ENCODE assay signal across 14 cellular contexts in genomic region chr22:45959719-45960476, GRCh38. TPM values are rescaled to one million over a fixed set of nuclear protein-coding genes. Genes with fewer than 3 reads are reported as not detected.
DNase-seq lines count a peak whose midpoint lies in the region; ATAC-seq and TF ChIP-seq lines count a peak whose summit lies in the region.
"Had no signal": no experiment of that assay in that cellular context is flagged by ENCODE, and none has a peak within 500 bp of the region (broad histone marks: within the 10 kb centered on the region; RNA-seq: fewer than 3 reads in every experiment).

No MANE protein-coding gene starts in this region.

- H3K4me3 Mint-ChIP-seq in mesothelial cell of epicardium (no peak overlapping the region), type B pancreatic cell (no peak overlapping the region), endodermal cell (no peak overlapping the region)
- H3K4me3 Mint-ChIP-seq: B cell; CD4-positive, alpha-beta T cell had no signal

- H3K27me3 Mint-ChIP-seq in mesothelial cell of epicardium (ENCODE audit: low read depth) (peaks cover 2% of the 10 kb centered on the region), type B pancreatic cell (no peaks in the 10 kb centered on the region), endodermal cell (ENCODE audit: insufficient read depth) (peaks cover 2% of the 10 kb centered on the region)

- H3K36me3 Mint-ChIP-seq in mesothelial cell of epicardium (no peaks in the 10 kb centered on the region), type B pancreatic cell (no peaks in the 10 kb centered on the region), endodermal cell (ENCODE audit: low read depth) (no peaks in the 10 kb centered on the region)

- TF ChIP-seq CTCF in Panc1 (IDR thresholded peaks at IDR 0.05) = no peak
- TF ChIP-seq CTCF in mesothelial cell of epicardium (IDR thresholded peaks at IDR 0.05; ENCODE audit: unreplicated experiment) = no peak
- no peak for TF ChIP-seq CTCF in type B pancreatic cell (conservative IDR thresholded peaks at IDR 0.05)
- TF ChIP-seq CTCF in endodermal cell (conservative IDR thresholded peaks at IDR 0.05) = no peak
- TF ChIP-seq CTCF in right atrium auricular region (IDR thresholded peaks at IDR 0.05) = no peak

- H3K4me1 ChIP-seq in Panc1 (ENCODE audit: control insufficient read depth, insufficient read depth, low read length) (peaks cover 79% of the 10 kb centered on the region), endodermal cell (ENCODE audit: control insufficient read depth, insufficient read depth, low read length) (no peaks in the 10 kb centered on the region), right atrium auricular region (no peaks in the 10 kb centered on the region)

- peak overlapping the region; percentile 59 for H3K27ac Mint-ChIP-seq in mesothelial cell of epicardium
- peak overlapping the region; percentile 51 for H3K27ac Mint-ChIP-seq in type B pancreatic cell
- H3K27ac Mint-ChIP-seq in endodermal cell = no peak overlapping the region
- H3K27ac Mint-ChIP-seq: B cell; CD4-positive, alpha-beta T cell had no signal

- H3K27me3 ChIP-seq in H7 (ENCODE audit: control insufficient read depth, insufficient read depth, low read length) = no peaks in the 10 kb centered on the region
- no peaks in the 10 kb centered on the region for H3K27me3 ChIP-seq in Panc1 (ENCODE audit: control insufficient read depth, insufficient read depth, low read length)
- no peaks in the 10 kb centered on the region for H3K27me3 ChIP-seq in endodermal cell (ENCODE audit: control insufficient read depth, insufficient read depth, low read length, poor library complexity, severe bottlenecking)
- no peaks in the 10 kb centered on the region for H3K27me3 ChIP-seq in right atrium auricular region

- 91 to 92% methylated on average over 9 to 18 of the region's 18 CpGs for WGBS in endodermal cell (ENCODE audit: insufficient coverage in 1 of 2, insufficient read length in 1 of 2), 2 experiments

- H3K27ac ChIP-seq in Panc1 (ENCODE audit: low read length) (peak overlapping the region; percentile 52), endodermal cell (ENCODE audit: low read depth, low read length) (no peak overlapping the region), right atrium auricular region (no peak overlapping the region)
- H3K27ac ChIP-seq: GM23248 had no signal

- DNase-seq in H7 = peak; percentile 68
- DNase-seq in Panc1 (ENCODE audit: low read depth, low spot score) = no peak
- no peak for DNase-seq in mesothelial cell of epicardium (ENCODE audit: low spot score in 2 of 2, unreplicated experiment in 2 of 2)
- DNase-seq in type B pancreatic cell (ENCODE audit: extremely low spot score, unreplicated experiment) = no peak
- no peak for DNase-seq in endodermal cell
- no peak for DNase-seq in effector CD8-positive, alpha-beta T cell (lab: John Stamatoyannopoulos, UW)
- no peak for DNase-seq in right atrium auricular region (ENCODE audit: low spot score)
- DNase-seq: C1 segment of cervical spinal cord; CD4-positive, alpha-beta T cell; DMS153; DMS79 treated with DMSO at 0.1 percent for 48 hours; GM23248 had no signal

- H3K36me3 ChIP-seq in H7 (replicated peaks; ENCODE audit: control insufficient read depth, insufficient read depth, low read length) (no peaks in the 10 kb centered on the region), Panc1 (ENCODE audit: control insufficient read depth, insufficient read depth, low read length) (no peaks in the 10 kb centered on the region), endodermal cell (ENCODE audit: control insufficient read depth, insufficient read depth, low read length) (no peaks in the 10 kb centered on the region), right atrium auricular region (no peaks in the 10 kb centered on the region)

- BruUV-seq in Panc1 (replicated peaks; lab: Mats Ljungman, UMichigan) = no TSS peak

- H3K9ac ChIP-seq in endodermal cell (ENCODE audit: extremely low read depth, low read length, poor library complexity, severe bottlenecking) = no peak overlapping the region
- H3K9ac ChIP-seq: GM23248 had no signal

- intact Hi-C loops in Panc1 (cut with micrococcal nuclease; ENCODE audit: unreplicated experiment) = no loop called here

- in situ Hi-C loops in Panc1 (cut with HindIII; ENCODE audit: low pct_unique_long_range_greater_than_20kb, low sequenced_read_pairs) = no loop called here

- H3K4me3 ChIP-seq in H7 (ENCODE audit: insufficient read depth, low read depth, low read length) = no peak overlapping the region
- H3K4me3 ChIP-seq in Panc1 (ENCODE audit: low read depth in 2 of 2, low read length in 2 of 2) = no peak overlapping the region
- no peak overlapping the region for H3K4me3 ChIP-seq in endodermal cell (ENCODE audit: low read length)
- no peak overlapping the region for H3K4me3 ChIP-seq in right atrium auricular region
- H3K4me3 ChIP-seq: GM23248 had no signal

- H3K9me3 Mint-ChIP-seq in mesothelial cell of epicardium (no peaks in the 10 kb centered on the region), type B pancreatic cell (no peaks in the 10 kb centered on the region), endodermal cell (no peaks in the 10 kb centered on the region)
- H3K9me3 Mint-ChIP-seq: CD4-positive, alpha-beta T cell had no signal

- peaks cover 45% of the 10 kb centered on the region for H3K4me1 Mint-ChIP-seq in mesothelial cell of epicardium
- H3K4me1 Mint-ChIP-seq in type B pancreatic cell (ENCODE audit: unreplicated experiment) = peaks cover 3% of the 10 kb centered on the region
- H3K4me1 Mint-ChIP-seq in endodermal cell = no peaks in the 10 kb centered on the region
- H3K4me1 Mint-ChIP-seq: B cell had no signal

- H3K9me3 ChIP-seq in Panc1 (ENCODE audit: control insufficient read depth, insufficient read depth, low read depth, low read length) (no peaks in the 10 kb centered on the region), endodermal cell (ENCODE audit: control insufficient read depth, low read length) (no peaks in the 10 kb centered on the region), right atrium auricular region (no peaks in the 10 kb centered on the region)

- CTCF ChIA-PET in Panc1 (lab: Charles Lee) = no interaction called here

- POLR2A ChIA-PET in Panc1 (lab: Charles Lee) = interaction anchor here (0.6 kb wide), 1 partner anchor 94 kb away, joined by 7 read pairs; no protein-coding TSS in a partner anchor

- ATAC-seq in Panc1 = no peak
- ATAC-seq: HepG2 had no signal

RNA-seq across cellular contexts. Expression of gene WNT7B, which starts 17.1 kb away (rescaled TPM):
- total RNA-seq in H7 (2014; rRNA removed; shearing (Covaris generic)) = 0.10 TPM in 1 of 2 replicates, not detected in the other
- total RNA-seq in Panc1 (2021; ENCODE audit: unreplicated experiment) (52.1 TPM), mesothelial cell of epicardium (11.2 to 12.2 TPM (median 12.0 TPM) in 3 replicates), type B pancreatic cell (ENCODE audit: low replicate concordance) (14.8 and 16.4 TPM in 2 replicates), endodermal cell (not detected), right atrium auricular region (under 1 TPM in 1 of 2 donors, not detected in 1; 0.19 TPM)
- 46.4 TPM for polyA plus RNA-seq in Panc1 (2012; ENCODE audit: insufficient read length)
- polyA plus RNA-seq in endodermal cell (2013, experiment 1 of 2) = 15.0 TPM
- polyA plus RNA-seq in endodermal cell (2013, experiment 2 of 2) = 12.3 TPM
- total RNA-seq: CD4-positive, alpha-beta T cell; GM23248 had no signal
- polyA plus RNA-seq: GM23248, HepG2 had no signal

Comparison
In these comparisons a context has a peak if more than half of its experiments do, and no peak if none do; other contexts are left out.
1. RNA of gene WNT7B, which starts 17.1 kb away (total RNA-seq): 52.1 TPM in Panc1 (single experiment), 14.8 to 16.4 TPM in type B pancreatic cell and 11.2 to 12.2 TPM in mesothelial cell of epicardium; 0.19 TPM in right atrium auricular region, 0.10 TPM in H7 and not detected in endodermal cell; every median in the first group is over 10 times any median in the second.